Comparison of ENCODE assay signal across 20 cellular contexts in the genomic region with DNA sequence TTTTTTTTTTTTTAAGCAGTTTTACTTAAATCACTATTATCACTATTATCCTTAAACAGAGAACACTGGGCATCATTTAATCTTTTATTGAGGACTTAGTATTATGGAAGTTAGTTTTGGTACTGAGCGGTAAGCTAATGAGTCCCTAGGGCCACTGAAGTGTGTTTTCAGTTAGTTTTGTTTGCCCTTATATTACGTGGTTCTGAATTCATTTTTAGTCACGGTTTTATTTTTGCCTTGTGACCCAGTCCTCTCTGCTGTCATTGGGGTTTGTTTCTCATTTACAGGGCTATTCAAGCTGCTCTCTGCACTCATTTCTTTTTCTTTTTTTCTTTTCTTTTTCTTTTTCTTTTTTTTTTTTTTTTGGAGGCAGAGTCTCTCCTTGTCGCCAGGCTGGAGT.
"Had no signal": no experiment of that assay in that cellular context is flagged by ENCODE, and none has a peak within 500 bp of the region (broad histone marks: within the 10 kb centered on the region; RNA-seq: fewer than 3 reads in every experiment).

No MANE protein-coding gene starts in this region.

- DNase-seq: activated CD4-positive, alpha-beta T cell treated with anti-CD3 and anti-CD28 coated beads for 48 hours; activated effector memory CD4-positive, alpha-beta T cell treated with Interleukin-2 at 50 U/mL for 16 hours; amygdala; dermis blood vessel endothelial cell; endodermal cell; erythroblast; foreskin keratinocyte; immature natural killer cell; natural killer cell; nucleus accumbens; right lobe of liver; stimulated activated CD4-positive, alpha-beta T cell treated with anti-CD3 and anti-CD28 coated beads, Interleukin-2, amount 100 ng/mL, for 24 hours; stimulated activated naive CD8-positive, alpha-beta T cell treated with anti-CD3 and anti-CD28 coated beads, Interleukin-15, Interleukin-2, amounts not matched to agents 100 U/mL and 50 U/mL, for 24 hours; T-cell; upper lobe of right lung; WERI-Rb-1 had no signal

- H3K36me3 Mint-ChIP-seq: natural killer cell had no signal

- H3K4me1 ChIP-seq: foreskin keratinocyte, upper lobe of right lung had no signal

- H3K27me3 Mint-ChIP-seq: activated naive CD8-positive, alpha-beta T cell; brain; progenitor cell of endocrine pancreas; T-cell had no signal

- H3K4me3 Mint-ChIP-seq: activated naive CD8-positive, alpha-beta T cell; brain; endodermal cell; immature natural killer cell; natural killer cell; T-cell had no signal

- H3K4me1 Mint-ChIP-seq: endodermal cell had no signal

- H3K27ac ChIP-seq: foreskin keratinocyte, right lobe of liver, upper lobe of right lung, WERI-Rb-1 had no signal

- H3K27me3 ChIP-seq: foreskin keratinocyte, right lobe of liver, upper lobe of right lung had no signal

- H3K27ac Mint-ChIP-seq: activated naive CD8-positive, alpha-beta T cell; endodermal cell; progenitor cell of endocrine pancreas; T-cell had no signal

- H3K9me3 ChIP-seq: right lobe of liver, upper lobe of right lung had no signal

- ATAC-seq: foreskin keratinocyte; natural killer cell; right lobe of liver; stimulated activated naive CD8-positive, alpha-beta T cell treated with anti-CD3 and anti-CD28 coated beads, Interleukin-15, Interleukin-2, amounts not matched to agents 100 U/mL and 50 U/mL, for 24 hours; T-cell; upper lobe of right lung had no signal

- H3K36me3 ChIP-seq: right lobe of liver had no signal

- H3K9me3 Mint-ChIP-seq: endodermal cell, immature natural killer cell, natural killer cell, T-cell had no signal

- H3K4me3 ChIP-seq: lung, right lobe of liver, upper lobe of right lung had no signal
